Comparison of ENCODE assay signal across 13 cellular contexts in the genomic region with DNA sequence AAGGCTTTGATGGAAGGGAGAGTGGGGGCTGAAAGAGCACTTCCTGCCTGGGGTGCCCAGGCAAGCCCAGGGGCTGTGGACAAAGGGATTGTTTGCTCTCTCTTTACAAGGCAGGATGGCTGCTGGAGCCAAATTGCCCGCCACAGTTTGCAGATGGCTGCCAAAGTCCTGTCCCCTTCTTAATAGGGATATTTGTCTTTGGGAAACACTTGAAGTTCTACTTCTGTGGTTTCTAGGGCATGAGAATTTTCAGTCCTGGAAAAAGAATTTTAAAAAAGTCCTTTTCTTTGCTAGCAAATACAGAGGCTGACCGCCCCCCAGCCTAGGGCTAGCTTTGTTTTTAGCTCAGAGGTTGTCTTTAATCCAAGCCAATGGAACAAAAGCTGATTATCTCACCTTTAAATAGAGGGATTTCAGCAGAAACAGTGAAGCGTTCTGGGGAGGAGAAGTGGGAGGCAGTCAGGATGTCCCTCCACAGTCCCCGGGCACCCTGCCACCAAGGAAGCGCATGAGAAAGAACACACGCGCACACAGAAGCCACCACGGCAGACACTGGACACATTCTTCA.
DNase-seq lines count a peak whose midpoint lies in the region; ATAC-seq and FAIRE-seq lines count a peak whose summit lies in the region.
"Had no signal": no experiment of that assay in that cellular context is flagged by ENCODE, and none has a peak within 500 bp of the region (broad histone marks: within the 10 kb centered on the region; RNA-seq: fewer than 3 reads in every experiment).

No MANE protein-coding gene starts in this region.

- no CpG with 5 or more reads among the region's 8 CpGs for WGBS in neuronal stem cell (ENCODE audit: extremely low coverage in 2 of 2, insufficient read length in 2 of 2, insufficient replicate concordance in 1 of 2), 2 donors

- no peak overlapping the region for H2BK12ac ChIP-seq in neuronal stem cell (ENCODE audit: low read length)

- no peak overlapping the region for H4K8ac ChIP-seq in neuronal stem cell (ENCODE audit: low read depth, low read length)

- H2BK15ac ChIP-seq in neuronal stem cell (ENCODE audit: low read length), result no peak overlapping the region

- no peak overlapping the region for H3K14ac ChIP-seq in neuronal stem cell (ENCODE audit: low read length)

- no peak overlapping the region for H3K23ac ChIP-seq in neuronal stem cell (ENCODE audit: low read depth, low read length, poor library complexity)

- peaks cover 5 to 11% of the 10 kb centered on the region in 2 donors for H3K4me1 ChIP-seq in neuronal stem cell (ENCODE audit: control insufficient read depth in 2 of 2, insufficient read depth in 1 of 2, low read depth in 1 of 2, low read length in 2 of 2)

- H3K9ac ChIP-seq in neuronal stem cell (ENCODE audit: low read depth, low read length, poor library complexity), result no peak overlapping the region

- H3K9me3 ChIP-seq in neuronal stem cell (replicated peaks in 1 of 2; ENCODE audit: control insufficient read depth in 2 of 2, insufficient read depth in 1 of 2, low read depth in 1 of 2, low read length in 2 of 2), result peaks cover 0 to 11% of the 10 kb centered on the region in 2 donors

- FAIRE-seq in RCC 7860 (lab: Jason Lieb, UNC), result no peak
- FAIRE-seq: GM18507, keratinocyte had no signal

- peak overlapping the region; percentile 29 for H3K4me2 ChIP-seq in neuronal stem cell (ENCODE audit: insufficient read depth, low read length, poor library complexity, severe bottlenecking)

- no peak overlapping the region for H3K4ac ChIP-seq in neuronal stem cell (ENCODE audit: low read length)

- no peak for ATAC-seq in GM21737 (IDR thresholded peaks at IDR 0.05; ENCODE audit: unreplicated experiment)
- ATAC-seq in HG03045 (IDR thresholded peaks at IDR 0.05; ENCODE audit: unreplicated experiment), result no peak
- ATAC-seq: T-cell had no signal

- no peaks in the 10 kb centered on the region for H3K79me1 ChIP-seq in neuronal stem cell (ENCODE audit: low read depth, low read length)

- no peak overlapping the region for H3K18ac ChIP-seq in neuronal stem cell (ENCODE audit: low read length)

- H2AFZ ChIP-seq in neuronal stem cell (ENCODE audit: low read length), result peak overlapping the region; percentile 72

- H3K36me3 ChIP-seq in neuronal stem cell (replicated peaks in 1 of 2; ENCODE audit: control insufficient read depth in 2 of 2, insufficient read depth in 2 of 2, low read length in 2 of 2), result no peaks in the 10 kb centered on the region

- H4K91ac ChIP-seq in neuronal stem cell (ENCODE audit: low read depth, low read length, poor library complexity), result no peak overlapping the region

- no peak overlapping the region for H2BK120ac ChIP-seq in neuronal stem cell (ENCODE audit: low read depth, low read length)

- no peak overlapping the region for H2BK5ac ChIP-seq in neuronal stem cell (ENCODE audit: low read length)

- H3K27me3 ChIP-seq in neuronal stem cell (ENCODE audit: control insufficient read depth in 3 of 3, insufficient read depth in 3 of 3, low read depth in 1 of 3, low read length in 3 of 3), result no peaks in the 10 kb centered on the region

- no peak overlapping the region for H3K4me3 ChIP-seq in neuronal stem cell (ENCODE audit: low read length in 2 of 2)

- DNase-seq in EL, result peak; percentile 6
- peak; percentile 49 for DNase-seq in NCI-H2196 (lab: John Stamatoyannopoulos, UW; ENCODE audit: unreplicated experiment)
- DNase-seq in ecto neural progenitor cell (ENCODE audit: low spot score), result peak; percentile 61
- DNase-seq in neuronal stem cell (ENCODE audit: low spot score), result peak; percentile 56
- DNase-seq in HK-2 (ENCODE audit: unreplicated experiment), result no peak
- no peak for DNase-seq in RCC 7860 (ENCODE audit: low spot score)
- DNase-seq: activated CD4-positive, alpha-beta T cell treated with anti-CD3 and anti-CD28 coated beads for 4 hours; NK-92 treated with Interleukin-12 subunit alpha and Interleukin-12 subunit beta, amount 100 ng/mL, for 24 hours; T-cell had no signal

- no peak overlapping the region for H2AK5ac ChIP-seq in neuronal stem cell (ENCODE audit: low read depth, low read length)

- peak overlapping the region; percentile 89 for H3K27ac ChIP-seq in neuronal stem cell (replicated peaks; ENCODE audit: low read length)

Comparison
In these comparisons a context has a peak if more than half of its experiments do, and no peak if none do; other contexts are left out.
1. DNase-seq: peak in EL (single experiment), NCI-H2196 (single experiment), ecto neural progenitor cell (single experiment) and neuronal stem cell (single experiment); none in HK-2 (single experiment) and RCC 7860 (single experiment).